In the genomic region with DNA sequence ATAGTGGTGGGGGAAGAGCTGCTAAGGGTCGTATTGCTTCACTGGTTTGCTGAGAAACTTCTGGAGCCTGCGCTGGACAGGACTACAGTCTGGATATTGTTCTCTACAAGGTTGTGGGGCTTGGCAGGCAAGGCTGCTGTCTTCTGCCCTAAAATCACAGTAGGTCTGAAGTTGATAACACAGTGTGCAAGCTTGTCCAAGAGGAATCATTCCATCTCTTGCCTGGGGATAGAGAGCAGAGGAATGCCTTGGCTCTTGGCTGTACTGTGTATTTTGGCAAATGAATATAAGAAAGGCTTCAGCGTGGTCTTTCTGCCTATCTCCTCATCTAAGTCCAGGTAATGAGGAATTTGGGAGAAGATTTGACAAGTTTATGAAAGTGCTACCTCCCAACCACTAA, we compare ENCODE assay signal across 20 cellular contexts. TPM values are rescaled to one million over a fixed set of nuclear protein-coding genes. Genes with fewer than 3 reads are reported as not detected.
DNase-seq lines count a peak whose midpoint lies in the region; ATAC-seq and TF ChIP-seq lines count a peak whose summit lies in the region.
"Had no signal": no experiment of that assay in that cellular context is flagged by ENCODE, and none has a peak within 500 bp of the region (broad histone marks: within the 10 kb centered on the region; RNA-seq: fewer than 3 reads in every experiment).

No MANE protein-coding gene starts in this region.

- no peaks in the 10 kb centered on the region for H3K79me1 ChIP-seq in neuronal stem cell (ENCODE audit: low read depth, low read length)

- no peaks in the 10 kb centered on the region for H3K4me1 Mint-ChIP-seq in activated naive CD4-positive, alpha-beta T cell treated with anti-CD3 and anti-CD28 coated beads for 36 hours (ENCODE audit: low read depth)
- H3K4me1 Mint-ChIP-seq: T-cell had no signal

- H3K79me2 ChIP-seq in ACC112 (ENCODE audit: control insufficient read depth, insufficient read depth, low read length, unreplicated experiment) = no peaks in the 10 kb centered on the region

- intact Hi-C loops in activated naive CD4-positive, alpha-beta T cell treated with anti-CD3 and anti-CD28 coated beads for 36 hours (cut with micrococcal nuclease) = no loop called here
- intact Hi-C loops in upper lobe of right lung (cut with DNase I) = no loop called here

- no peak overlapping the region for H2BK120ac ChIP-seq in neuronal stem cell (ENCODE audit: low read depth, low read length)

- H3K4me1 ChIP-seq in ACC112 (ENCODE audit: control insufficient read depth, insufficient read depth, low read length, unreplicated experiment) (peaks cover 6% of the 10 kb centered on the region), cardiac muscle cell (ENCODE audit: low read depth) (peaks cover 42% of the 10 kb centered on the region), neuronal stem cell (ENCODE audit: control insufficient read depth in 2 of 2, insufficient read depth in 1 of 2, low read depth in 1 of 2, low read length in 2 of 2) (peaks cover 2 to 24% of the 10 kb centered on the region in 2 donors), upper lobe of right lung (no peaks in the 10 kb centered on the region)

- no peak overlapping the region for H2BK5ac ChIP-seq in neuronal stem cell (ENCODE audit: low read length)

- H3K23ac ChIP-seq in neuronal stem cell (ENCODE audit: low read depth, low read length, poor library complexity) = no peak overlapping the region

- H3K4me2 ChIP-seq in neuronal stem cell (ENCODE audit: insufficient read depth, low read length, poor library complexity, severe bottlenecking) = no peak overlapping the region

- H2AFZ ChIP-seq in ACC112 (ENCODE audit: low read length, unreplicated experiment) = peak overlapping the region; percentile 5
- H2AFZ ChIP-seq in neuronal stem cell (ENCODE audit: low read length) = peak overlapping the region; percentile 77

- DNase-seq in cardiac muscle cell (ENCODE audit: low read depth in 1 of 2, low spot score in 1 of 2) (no peak), neuronal stem cell (ENCODE audit: low spot score) (no peak), upper lobe of right lung (no peak)
- no peak for DNase-seq in activated naive CD4-positive, alpha-beta T cell treated with anti-CD3 and anti-CD28 coated beads for 36 hours
- DNase-seq in stimulated activated CD4-positive, alpha-beta T cell treated with anti-CD3 and anti-CD28 coated beads, Interleukin-2, amount 100 ng/mL, for 48 hours = no peak
- DNase-seq: activated CD4-positive, alpha-beta T cell treated with anti-CD3 and anti-CD28 coated beads for 48 hours; activated effector memory CD4-positive, alpha-beta T cell treated with Interleukin-2 at 50 U/mL for 16 hours; activated naive CD8-positive, alpha-beta T cell treated with anti-CD3 and anti-CD28 coated beads, Interleukin-2, amount 50 U/mL, for 24 hours; gastrocnemius medialis; mesendoderm; NCI-H1417; NCI-H524; psoas muscle; spleen; T-cell had no signal

- no peak overlapping the region for H3K27ac ChIP-seq in ACC112 (ENCODE audit: low read depth, low read length)
- peak overlapping the region; percentile 78 for H3K27ac ChIP-seq in cardiac muscle cell
- H3K27ac ChIP-seq in neuronal stem cell (replicated peaks; ENCODE audit: low read length) = no peak overlapping the region
- no peak overlapping the region for H3K27ac ChIP-seq in upper lobe of right lung
- H3K27ac ChIP-seq: C4-2B, gastrocnemius medialis, psoas muscle had no signal

- no peaks in the 10 kb centered on the region for H3K27me3 Mint-ChIP-seq in activated naive CD4-positive, alpha-beta T cell treated with anti-CD3 and anti-CD28 coated beads for 36 hours (ENCODE audit: low read depth)

- CTCF ChIA-PET in activated naive CD4-positive, alpha-beta T cell treated with anti-CD3 and anti-CD28 coated beads for 36 hours (lab: Charles Lee) = interaction anchor here (0.8 kb wide), 1 partner anchor 59 kb away, joined by 3 read pairs; no protein-coding TSS in a partner anchor

- no CpG with 5 or more reads among the region's 3 CpGs for WGBS in neuronal stem cell (ENCODE audit: extremely low coverage in 2 of 2, insufficient read length in 2 of 2, insufficient replicate concordance in 1 of 2), 2 donors

- no peaks in the 10 kb centered on the region for H3K9me3 ChIP-seq in cardiac muscle cell (ENCODE audit: low read depth)
- H3K9me3 ChIP-seq in neuronal stem cell (replicated peaks in 1 of 2; ENCODE audit: control insufficient read depth in 2 of 2, insufficient read depth in 1 of 2, low read depth in 1 of 2, low read length in 2 of 2) = peaks cover 0 to 7% of the 10 kb centered on the region in 2 donors
- no peaks in the 10 kb centered on the region for H3K9me3 ChIP-seq in upper lobe of right lung
- H3K9me3 ChIP-seq: gastrocnemius medialis had no signal

- no peaks in the 10 kb centered on the region for H3K9me3 Mint-ChIP-seq in activated naive CD4-positive, alpha-beta T cell treated with anti-CD3 and anti-CD28 coated beads for 36 hours

- no peak overlapping the region for H3K27ac Mint-ChIP-seq in activated naive CD4-positive, alpha-beta T cell treated with anti-CD3 and anti-CD28 coated beads for 36 hours
- H3K27ac Mint-ChIP-seq: activated naive CD8-positive, alpha-beta T cell treated with anti-CD3 and anti-CD28 coated beads, Interleukin-2, amount 50 U/mL, for 24 hours; T-cell had no signal

- H2BK12ac ChIP-seq in neuronal stem cell (ENCODE audit: low read length) = no peak overlapping the region

- ATAC-seq in SK-N-SH treated with all-trans-retinoic acid at 6 μM for 48 hours (peak; percentile 77), upper lobe of right lung (no peak), HG03432 (IDR thresholded peaks at IDR 0.05; ENCODE audit: unreplicated experiment) (no peak)
- ATAC-seq: activated naive CD8-positive, alpha-beta T cell treated with anti-CD3 and anti-CD28 coated beads, Interleukin-2, amount 50 U/mL, for 24 hours; T-cell had no signal

- H4K91ac ChIP-seq in neuronal stem cell (ENCODE audit: low read depth, low read length, poor library complexity) = no peak overlapping the region

- no peaks in the 10 kb centered on the region for H3K36me3 ChIP-seq in ACC112 (ENCODE audit: insufficient read depth, low read length)
- H3K36me3 ChIP-seq in cardiac muscle cell = no peaks in the 10 kb centered on the region
- no peaks in the 10 kb centered on the region for H3K36me3 ChIP-seq in neuronal stem cell (replicated peaks in 1 of 2; ENCODE audit: control insufficient read depth in 2 of 2, insufficient read depth in 2 of 2, low read length in 2 of 2)
- H3K36me3 ChIP-seq in upper lobe of right lung = no peaks in the 10 kb centered on the region
- H3K36me3 ChIP-seq: gastrocnemius medialis, spleen had no signal

- H2AK5ac ChIP-seq in neuronal stem cell (ENCODE audit: low read depth, low read length) = no peak overlapping the region

- H3K4me3 ChIP-seq in ACC112 (ENCODE audit: low read depth, low read length) (peak overlapping the region; percentile 9; the same call in 1 of the 2 replicates), cardiac muscle cell (no peak overlapping the region), neuronal stem cell (ENCODE audit: low read length in 2 of 2) (no peak overlapping the region), upper lobe of right lung (no peak overlapping the region)
- H3K4me3 ChIP-seq: gastrocnemius medialis, psoas muscle, spleen had no signal

- H3K9ac ChIP-seq in neuronal stem cell (ENCODE audit: low read depth, low read length, poor library complexity) = no peak overlapping the region

- H4K8ac ChIP-seq in neuronal stem cell (ENCODE audit: low read depth, low read length) = no peak overlapping the region

- TF ChIP-seq CTCF in cardiac muscle cell (IDR thresholded peaks at IDR 0.05; ENCODE audit: low read depth, low read length) (no peak), upper lobe of right lung (IDR thresholded peaks at IDR 0.05) (no peak)

- no peak overlapping the region for H2BK15ac ChIP-seq in neuronal stem cell (ENCODE audit: low read length)

- no peaks in the 10 kb centered on the region for H3K36me3 Mint-ChIP-seq in activated naive CD4-positive, alpha-beta T cell treated with anti-CD3 and anti-CD28 coated beads for 36 hours (ENCODE audit: low read depth)
- H3K36me3 Mint-ChIP-seq: T-cell had no signal

- no peak overlapping the region for H3K4ac ChIP-seq in neuronal stem cell (ENCODE audit: low read length)

- no peak overlapping the region for H3K14ac ChIP-seq in neuronal stem cell (ENCODE audit: low read length)

- peaks cover 10% of the 10 kb centered on the region; the same call in 1 of the 2 replicates for H3K27me3 ChIP-seq in ACC112 (ENCODE audit: insufficient read depth, low read length)
- H3K27me3 ChIP-seq in cardiac muscle cell = no peaks in the 10 kb centered on the region
- no peaks in the 10 kb centered on the region for H3K27me3 ChIP-seq in neuronal stem cell (ENCODE audit: control insufficient read depth in 3 of 3, insufficient read depth in 3 of 3, low read depth in 1 of 3, low read length in 3 of 3)
- no peaks in the 10 kb centered on the region for H3K27me3 ChIP-seq in upper lobe of right lung
- H3K27me3 ChIP-seq: gastrocnemius medialis had no signal

- H3K4me3 Mint-ChIP-seq in activated naive CD4-positive, alpha-beta T cell treated with anti-CD3 and anti-CD28 coated beads for 36 hours = no peak overlapping the region
- H3K4me3 Mint-ChIP-seq: activated naive CD8-positive, alpha-beta T cell treated with anti-CD3 and anti-CD28 coated beads, Interleukin-2, amount 50 U/mL, for 24 hours; T-cell had no signal

- peak overlapping the region; percentile 45 for H3K18ac ChIP-seq in neuronal stem cell (ENCODE audit: low read length)

RNA-seq across cellular contexts. Expression of a gene that starts 9.4 kb away (rescaled TPM):
- total RNA-seq in cardiac muscle cell = 37.5 and 50.0 TPM in 2 replicates
- 74.1 and 81.0 TPM in 2 replicates for polyA plus RNA-seq in cardiac muscle cell
- 5.3 TPM for polyA plus RNA-seq in neuronal stem cell (2013, experiment 1 of 2)
- 5.3 TPM for polyA plus RNA-seq in neuronal stem cell (2013, experiment 2 of 2)
- under 1 TPM in 1 of 2 experiments, not detected in 1; 0.24 TPM for total RNA-seq in activated naive CD4-positive, alpha-beta T cell treated with anti-CD3 and anti-CD28 coated beads for 36 hours
- total RNA-seq in upper lobe of right lung = 2.2 TPM
- total RNA-seq: A172 had no signal

Comparison
In these comparisons a context has a peak if more than half of its experiments do, and no peak if none do; other contexts are left out.
1. RNA of a gene that starts 9.4 kb away (total RNA-seq): 37.5 to 50.0 TPM in cardiac muscle cell; 2.2 TPM in upper lobe of right lung (single experiment) and 0.24 TPM in activated naive CD4-positive, alpha-beta T cell treated with anti-CD3 and anti-CD28 coated beads for 36 hours; every median in the first group is over 10 times any median in the second.